Comparison of ENCODE assay signal across 1 cellular context in the genomic region with DNA sequence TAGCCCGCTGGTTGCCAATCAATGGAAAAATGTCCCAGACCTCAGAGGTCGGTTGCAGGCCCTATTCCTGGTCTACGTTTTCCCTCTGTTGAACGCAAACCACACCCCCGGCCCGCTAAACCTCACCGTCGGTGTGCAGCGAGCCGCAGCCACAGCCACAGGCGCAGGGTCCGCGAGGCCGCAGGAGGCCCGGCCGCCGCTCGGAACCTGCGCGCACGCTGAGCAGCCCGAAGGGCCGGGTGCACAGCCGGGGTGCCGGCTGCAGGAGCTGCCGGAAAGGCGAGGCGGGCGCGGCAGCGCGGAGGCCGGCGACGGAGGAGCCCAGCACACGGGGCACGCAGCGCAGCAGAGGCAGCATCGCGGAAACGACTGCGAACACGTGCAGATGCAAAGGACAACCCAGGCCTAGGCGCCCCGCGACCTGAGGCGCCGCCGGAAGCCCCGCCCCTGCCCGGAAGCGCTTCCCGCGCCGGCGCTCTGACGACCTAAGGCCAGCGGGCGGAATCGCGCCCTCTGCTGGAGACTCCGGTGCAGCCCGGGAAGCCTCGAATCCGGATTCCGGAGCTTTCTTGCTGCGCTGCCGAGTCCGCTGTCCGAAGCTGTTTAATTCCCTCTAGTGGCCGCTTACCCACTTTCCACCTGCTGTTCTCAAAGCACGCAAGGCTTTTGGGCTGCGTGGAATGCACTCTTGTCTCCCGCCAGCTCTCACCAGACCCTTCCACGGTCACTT.
TF ChIP-seq lines count a peak whose summit lies in the region.

A gene with protein sequence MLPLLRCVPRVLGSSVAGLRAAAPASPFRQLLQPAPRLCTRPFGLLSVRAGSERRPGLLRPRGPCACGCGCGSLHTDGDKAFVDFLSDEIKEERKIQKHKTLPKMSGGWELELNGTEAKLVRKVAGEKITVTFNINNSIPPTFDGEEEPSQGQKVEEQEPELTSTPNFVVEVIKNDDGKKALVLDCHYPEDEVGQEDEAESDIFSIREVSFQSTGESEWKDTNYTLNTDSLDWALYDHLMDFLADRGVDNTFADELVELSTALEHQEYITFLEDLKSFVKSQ (minus strand): TSS at position 440 of the 730 bp plus-strand sequence. CDS start 82 bp downstream, at position 358.

TF ChIP-seq in GM12878, 131 proteins besides CTCF, POLR2A, EP300 and RAD21 (continued from another document and continues in another):
- TF ChIP-seq, protein P1, sequence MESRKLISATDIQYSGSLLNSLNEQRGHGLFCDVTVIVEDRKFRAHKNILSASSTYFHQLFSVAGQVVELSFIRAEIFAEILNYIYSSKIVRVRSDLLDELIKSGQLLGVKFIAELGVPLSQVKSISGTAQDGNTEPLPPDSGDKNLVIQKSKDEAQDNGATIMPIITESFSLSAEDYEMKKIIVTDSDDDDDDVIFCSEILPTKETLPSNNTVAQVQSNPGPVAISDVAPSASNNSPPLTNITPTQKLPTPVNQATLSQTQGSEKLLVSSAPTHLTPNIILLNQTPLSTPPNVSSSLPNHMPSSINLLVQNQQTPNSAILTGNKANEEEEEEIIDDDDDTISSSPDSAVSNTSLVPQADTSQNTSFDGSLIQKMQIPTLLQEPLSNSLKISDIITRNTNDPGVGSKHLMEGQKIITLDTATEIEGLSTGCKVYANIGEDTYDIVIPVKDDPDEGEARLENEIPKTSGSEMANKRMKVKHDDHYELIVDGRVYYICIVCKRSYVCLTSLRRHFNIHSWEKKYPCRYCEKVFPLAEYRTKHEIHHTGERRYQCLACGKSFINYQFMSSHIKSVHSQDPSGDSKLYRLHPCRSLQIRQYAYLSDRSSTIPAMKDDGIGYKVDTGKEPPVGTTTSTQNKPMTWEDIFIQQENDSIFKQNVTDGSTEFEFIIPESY (IDR thresholded peaks at IDR 0.05) = no peak
- TF ChIP-seq, protein P2, sequence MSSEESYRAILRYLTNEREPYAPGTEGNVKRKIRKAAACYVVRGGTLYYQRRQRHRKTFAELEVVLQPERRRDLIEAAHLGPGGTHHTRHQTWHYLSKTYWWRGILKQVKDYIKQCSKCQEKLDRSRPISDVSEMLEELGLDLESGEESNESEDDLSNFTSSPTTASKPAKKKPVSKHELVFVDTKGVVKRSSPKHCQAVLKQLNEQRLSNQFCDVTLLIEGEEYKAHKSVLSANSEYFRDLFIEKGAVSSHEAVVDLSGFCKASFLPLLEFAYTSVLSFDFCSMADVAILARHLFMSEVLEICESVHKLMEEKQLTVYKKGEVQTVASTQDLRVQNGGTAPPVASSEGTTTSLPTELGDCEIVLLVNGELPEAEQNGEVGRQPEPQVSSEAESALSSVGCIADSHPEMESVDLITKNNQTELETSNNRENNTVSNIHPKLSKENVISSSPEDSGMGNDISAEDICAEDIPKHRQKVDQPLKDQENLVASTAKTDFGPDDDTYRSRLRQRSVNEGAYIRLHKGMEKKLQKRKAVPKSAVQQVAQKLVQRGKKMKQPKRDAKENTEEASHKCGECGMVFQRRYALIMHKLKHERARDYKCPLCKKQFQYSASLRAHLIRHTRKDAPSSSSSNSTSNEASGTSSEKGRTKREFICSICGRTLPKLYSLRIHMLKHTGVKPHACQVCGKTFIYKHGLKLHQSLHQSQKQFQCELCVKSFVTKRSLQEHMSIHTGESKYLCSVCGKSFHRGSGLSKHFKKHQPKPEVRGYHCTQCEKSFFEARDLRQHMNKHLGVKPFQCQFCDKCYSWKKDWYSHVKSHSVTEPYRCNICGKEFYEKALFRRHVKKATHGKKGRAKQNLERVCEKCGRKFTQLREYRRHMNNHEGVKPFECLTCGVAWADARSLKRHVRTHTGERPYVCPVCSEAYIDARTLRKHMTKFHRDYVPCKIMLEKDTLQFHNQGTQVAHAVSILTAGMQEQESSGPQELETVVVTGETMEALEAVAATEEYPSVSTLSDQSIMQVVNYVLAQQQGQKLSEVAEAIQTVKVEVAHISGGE (CRISPR knock-in tag; IDR thresholded peaks at IDR 0.05) = no peak
- TF ChIP-seq PML (IDR thresholded peaks at IDR 0.05; ENCODE audit: low read length) (peak; percentile 56; the same call in 1 of the 2 replicates), MEF2A (IDR thresholded peaks at IDR 0.05; ENCODE audit: insufficient read depth, low read depth, low read length) (no peak), BRCA1 (IDR thresholded peaks at IDR 0.05; ENCODE audit: low read depth, low read length) (no peak), MXI1 (IDR thresholded peaks at IDR 0.05; ENCODE audit: low read depth, low read length) (peak; percentile 96), SRF (IDR thresholded peaks at IDR 0.05; ENCODE audit: low read depth in 2 of 2, low read length in 2 of 2) (no peak), ESRRA (IDR thresholded peaks at IDR 0.05; ENCODE audit: low read length) (no peak), JUND (IDR thresholded peaks at IDR 0.05; ENCODE audit: low read depth, low read length) (no peak), HDAC2 (IDR thresholded peaks at IDR 0.05) (no peak), NR2C1 (IDR thresholded peaks at IDR 0.05) (peak; percentile 79), TCF3 (IDR thresholded peaks at IDR 0.05; ENCODE audit: borderline replicate concordance, insufficient read depth, low read depth, low read length) (no peak; the same call in 1 of the 2 replicates), NFYA (IDR thresholded peaks at IDR 0.05; ENCODE audit: borderline replicate concordance, low read depth, low read length) (no peak), MYB (IDR thresholded peaks at IDR 0.05; ENCODE audit: borderline replicate concordance, low read depth, low read length) (no peak), GATAD2B (conservative IDR thresholded peaks at IDR 0.05; ENCODE audit: low read depth) (peak; percentile 96), NFIC (IDR thresholded peaks at IDR 0.05; ENCODE audit: low read depth, low read length) (no peak; the same call in 1 of the 2 replicates), MTA3 (IDR thresholded peaks at IDR 0.05; ENCODE audit: borderline replicate concordance, low read length) (no peak), ZZZ3 (IDR thresholded peaks at IDR 0.05; ENCODE audit: control insufficient read depth, insufficient read length, low read depth) (no peak), NR2F1 (conservative IDR thresholded peaks at IDR 0.05) (peak; percentile 83), STAT1 (conservative IDR thresholded peaks at IDR 0.05) (no peak; the same call in 1 of the 2 replicates), EZH2 (IDR thresholded peaks at IDR 0.05; ENCODE audit: borderline replicate concordance, control insufficient read depth, low read depth, low read length) (no peak), ASH2L (IDR thresholded peaks at IDR 0.05; ENCODE audit: borderline replicate concordance, low read depth) (no peak; the same call in 1 of the 2 replicates), ZNF274 (IDR thresholded peaks at IDR 0.05; ENCODE audit: insufficient read depth, insufficient read length) (no peak)
- TF ChIP-seq, protein P3, sequence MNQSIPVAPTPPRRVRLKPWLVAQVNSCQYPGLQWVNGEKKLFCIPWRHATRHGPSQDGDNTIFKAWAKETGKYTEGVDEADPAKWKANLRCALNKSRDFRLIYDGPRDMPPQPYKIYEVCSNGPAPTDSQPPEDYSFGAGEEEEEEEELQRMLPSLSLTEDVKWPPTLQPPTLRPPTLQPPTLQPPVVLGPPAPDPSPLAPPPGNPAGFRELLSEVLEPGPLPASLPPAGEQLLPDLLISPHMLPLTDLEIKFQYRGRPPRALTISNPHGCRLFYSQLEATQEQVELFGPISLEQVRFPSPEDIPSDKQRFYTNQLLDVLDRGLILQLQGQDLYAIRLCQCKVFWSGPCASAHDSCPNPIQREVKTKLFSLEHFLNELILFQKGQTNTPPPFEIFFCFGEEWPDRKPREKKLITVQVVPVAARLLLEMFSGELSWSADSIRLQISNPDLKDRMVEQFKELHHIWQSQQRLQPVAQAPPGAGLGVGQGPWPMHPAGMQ (IDR thresholded peaks at IDR 0.05; ENCODE audit: borderline replicate concordance) = no peak
- TF ChIP-seq, protein P4, sequence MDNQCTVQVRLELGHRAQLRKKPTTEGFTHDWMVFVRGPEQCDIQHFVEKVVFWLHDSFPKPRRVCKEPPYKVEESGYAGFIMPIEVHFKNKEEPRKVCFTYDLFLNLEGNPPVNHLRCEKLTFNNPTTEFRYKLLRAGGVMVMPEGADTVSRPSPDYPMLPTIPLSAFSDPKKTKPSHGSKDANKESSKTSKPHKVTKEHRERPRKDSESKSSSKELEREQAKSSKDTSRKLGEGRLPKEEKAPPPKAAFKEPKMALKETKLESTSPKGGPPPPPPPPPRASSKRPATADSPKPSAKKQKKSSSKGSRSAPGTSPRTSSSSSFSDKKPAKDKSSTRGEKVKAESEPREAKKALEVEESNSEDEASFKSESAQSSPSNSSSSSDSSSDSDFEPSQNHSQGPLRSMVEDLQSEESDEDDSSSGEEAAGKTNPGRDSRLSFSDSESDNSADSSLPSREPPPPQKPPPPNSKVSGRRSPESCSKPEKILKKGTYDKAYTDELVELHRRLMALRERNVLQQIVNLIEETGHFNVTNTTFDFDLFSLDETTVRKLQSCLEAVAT (IDR thresholded peaks at IDR 0.05) = peak; percentile 44; the same call in 1 of the 2 replicates
- TF ChIP-seq, protein P5, sequence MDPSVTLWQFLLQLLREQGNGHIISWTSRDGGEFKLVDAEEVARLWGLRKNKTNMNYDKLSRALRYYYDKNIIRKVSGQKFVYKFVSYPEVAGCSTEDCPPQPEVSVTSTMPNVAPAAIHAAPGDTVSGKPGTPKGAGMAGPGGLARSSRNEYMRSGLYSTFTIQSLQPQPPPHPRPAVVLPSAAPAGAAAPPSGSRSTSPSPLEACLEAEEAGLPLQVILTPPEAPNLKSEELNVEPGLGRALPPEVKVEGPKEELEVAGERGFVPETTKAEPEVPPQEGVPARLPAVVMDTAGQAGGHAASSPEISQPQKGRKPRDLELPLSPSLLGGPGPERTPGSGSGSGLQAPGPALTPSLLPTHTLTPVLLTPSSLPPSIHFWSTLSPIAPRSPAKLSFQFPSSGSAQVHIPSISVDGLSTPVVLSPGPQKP (IDR thresholded peaks at IDR 0.05; ENCODE audit: low read depth, low read length) = peak; percentile 79
- TF ChIP-seq, protein P6, sequence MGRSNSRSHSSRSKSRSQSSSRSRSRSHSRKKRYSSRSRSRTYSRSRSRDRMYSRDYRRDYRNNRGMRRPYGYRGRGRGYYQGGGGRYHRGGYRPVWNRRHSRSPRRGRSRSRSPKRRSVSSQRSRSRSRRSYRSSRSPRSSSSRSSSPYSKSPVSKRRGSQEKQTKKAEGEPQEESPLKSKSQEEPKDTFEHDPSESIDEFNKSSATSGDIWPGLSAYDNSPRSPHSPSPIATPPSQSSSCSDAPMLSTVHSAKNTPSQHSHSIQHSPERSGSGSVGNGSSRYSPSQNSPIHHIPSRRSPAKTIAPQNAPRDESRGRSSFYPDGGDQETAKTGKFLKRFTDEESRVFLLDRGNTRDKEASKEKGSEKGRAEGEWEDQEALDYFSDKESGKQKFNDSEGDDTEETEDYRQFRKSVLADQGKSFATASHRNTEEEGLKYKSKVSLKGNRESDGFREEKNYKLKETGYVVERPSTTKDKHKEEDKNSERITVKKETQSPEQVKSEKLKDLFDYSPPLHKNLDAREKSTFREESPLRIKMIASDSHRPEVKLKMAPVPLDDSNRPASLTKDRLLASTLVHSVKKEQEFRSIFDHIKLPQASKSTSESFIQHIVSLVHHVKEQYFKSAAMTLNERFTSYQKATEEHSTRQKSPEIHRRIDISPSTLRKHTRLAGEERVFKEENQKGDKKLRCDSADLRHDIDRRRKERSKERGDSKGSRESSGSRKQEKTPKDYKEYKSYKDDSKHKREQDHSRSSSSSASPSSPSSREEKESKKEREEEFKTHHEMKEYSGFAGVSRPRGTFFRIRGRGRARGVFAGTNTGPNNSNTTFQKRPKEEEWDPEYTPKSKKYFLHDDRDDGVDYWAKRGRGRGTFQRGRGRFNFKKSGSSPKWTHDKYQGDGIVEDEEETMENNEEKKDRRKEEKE (IDR thresholded peaks at IDR 0.05) = 0 out of 2 replicates have a peak, but pooled peaks have one; percentile 59
- TF ChIP-seq, protein P7, sequence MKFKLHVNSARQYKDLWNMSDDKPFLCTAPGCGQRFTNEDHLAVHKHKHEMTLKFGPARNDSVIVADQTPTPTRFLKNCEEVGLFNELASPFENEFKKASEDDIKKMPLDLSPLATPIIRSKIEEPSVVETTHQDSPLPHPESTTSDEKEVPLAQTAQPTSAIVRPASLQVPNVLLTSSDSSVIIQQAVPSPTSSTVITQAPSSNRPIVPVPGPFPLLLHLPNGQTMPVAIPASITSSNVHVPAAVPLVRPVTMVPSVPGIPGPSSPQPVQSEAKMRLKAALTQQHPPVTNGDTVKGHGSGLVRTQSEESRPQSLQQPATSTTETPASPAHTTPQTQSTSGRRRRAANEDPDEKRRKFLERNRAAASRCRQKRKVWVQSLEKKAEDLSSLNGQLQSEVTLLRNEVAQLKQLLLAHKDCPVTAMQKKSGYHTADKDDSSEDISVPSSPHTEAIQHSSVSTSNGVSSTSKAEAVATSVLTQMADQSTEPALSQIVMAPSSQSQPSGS (IDR thresholded peaks at IDR 0.05; ENCODE audit: low read length) = no peak
- TF ChIP-seq, protein P8, sequence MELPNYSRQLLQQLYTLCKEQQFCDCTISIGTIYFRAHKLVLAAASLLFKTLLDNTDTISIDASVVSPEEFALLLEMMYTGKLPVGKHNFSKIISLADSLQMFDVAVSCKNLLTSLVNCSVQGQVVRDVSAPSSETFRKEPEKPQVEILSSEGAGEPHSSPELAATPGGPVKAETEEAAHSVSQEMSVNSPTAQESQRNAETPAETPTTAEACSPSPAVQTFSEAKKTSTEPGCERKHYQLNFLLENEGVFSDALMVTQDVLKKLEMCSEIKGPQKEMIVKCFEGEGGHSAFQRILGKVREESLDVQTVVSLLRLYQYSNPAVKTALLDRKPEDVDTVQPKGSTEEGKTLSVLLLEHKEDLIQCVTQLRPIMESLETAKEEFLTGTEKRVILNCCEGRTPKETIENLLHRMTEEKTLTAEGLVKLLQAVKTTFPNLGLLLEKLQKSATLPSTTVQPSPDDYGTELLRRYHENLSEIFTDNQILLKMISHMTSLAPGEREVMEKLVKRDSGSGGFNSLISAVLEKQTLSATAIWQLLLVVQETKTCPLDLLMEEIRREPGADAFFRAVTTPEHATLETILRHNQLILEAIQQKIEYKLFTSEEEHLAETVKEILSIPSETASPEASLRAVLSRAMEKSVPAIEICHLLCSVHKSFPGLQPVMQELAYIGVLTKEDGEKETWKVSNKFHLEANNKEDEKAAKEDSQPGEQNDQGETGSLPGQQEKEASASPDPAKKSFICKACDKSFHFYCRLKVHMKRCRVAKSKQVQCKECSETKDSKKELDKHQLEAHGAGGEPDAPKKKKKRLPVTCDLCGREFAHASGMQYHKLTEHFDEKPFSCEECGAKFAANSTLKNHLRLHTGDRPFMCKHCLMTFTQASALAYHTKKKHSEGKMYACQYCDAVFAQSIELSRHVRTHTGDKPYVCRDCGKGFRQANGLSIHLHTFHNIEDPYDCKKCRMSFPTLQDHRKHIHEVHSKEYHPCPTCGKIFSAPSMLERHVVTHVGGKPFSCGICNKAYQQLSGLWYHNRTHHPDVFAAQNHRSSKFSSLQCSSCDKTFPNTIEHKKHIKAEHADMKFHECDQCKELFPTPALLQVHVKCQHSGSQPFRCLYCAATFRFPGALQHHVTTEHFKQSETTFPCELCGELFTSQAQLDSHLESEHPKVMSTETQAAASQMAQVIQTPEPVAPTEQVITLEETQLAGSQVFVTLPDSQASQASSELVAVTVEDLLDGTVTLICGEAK (IDR thresholded peaks at IDR 0.05; ENCODE audit: borderline replicate concordance) = peak; percentile 76; the same call in 1 of the 2 replicates
